24 cellular contexts compared by ENCODE assay signal in the genomic region with DNA sequence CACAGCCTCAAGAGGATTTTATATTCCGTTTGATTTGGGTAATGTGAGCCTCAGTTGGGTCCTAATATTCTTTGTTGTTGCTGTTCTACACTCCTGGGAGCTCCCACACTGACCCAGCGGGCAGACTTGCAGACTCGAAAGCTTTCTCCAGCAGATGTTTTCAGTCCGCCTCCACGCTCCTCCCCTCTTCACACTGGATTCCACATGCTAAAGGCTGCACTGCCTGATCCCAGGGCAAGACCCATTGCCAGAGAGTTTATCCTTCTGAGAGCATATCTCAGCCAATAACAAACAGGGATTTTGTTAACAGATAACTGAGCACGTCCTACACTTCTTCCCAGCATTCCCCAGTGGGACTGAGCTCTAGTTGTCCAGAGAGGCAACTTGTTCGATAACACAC. TPM values are rescaled to one million over a fixed set of nuclear protein-coding genes. Genes with fewer than 3 reads are reported as not detected.
DNase-seq lines count a peak whose midpoint lies in the region; ATAC-seq and TF ChIP-seq lines count a peak whose summit lies in the region.
"Had no signal": no experiment of that assay in that cellular context is flagged by ENCODE, and none has a peak within 500 bp of the region (broad histone marks: within the 10 kb centered on the region; RNA-seq: fewer than 3 reads in every experiment).

No MANE protein-coding gene starts in this region.

- H4K20me1 ChIP-seq in mammary epithelial cell (ENCODE audit: insufficient read depth, low read length) = no peaks in the 10 kb centered on the region

- H3K9ac ChIP-seq in mammary epithelial cell (ENCODE audit: insufficient read depth, low read length) = no peak overlapping the region

- no peaks in the 10 kb centered on the region for H3K27me3 ChIP-seq in mammary epithelial cell (ENCODE audit: insufficient read depth, low read length)
- H3K27me3 ChIP-seq: pancreas had no signal

- peak; percentile 9 for DNase-seq in NCI-H82 (lab: John Stamatoyannopoulos, UW)
- no peak for DNase-seq in NCI-H82 treated with DMSO at 0.1 percent for 48 hours (lab: John Stamatoyannopoulos, UW; ENCODE audit: unreplicated experiment)
- peak; percentile 16 for DNase-seq in fibroblast of villous mesenchyme (ENCODE audit: low read depth)
- peak; percentile 15 for DNase-seq in mucosa of gallbladder (ENCODE audit: low spot score)
- DNase-seq in GM10248 (ENCODE audit: extremely low spot score) = no peak
- no peak for DNase-seq in mammary epithelial cell
- DNase-seq: activated CD4-positive, alpha-beta T cell treated with anti-CD3 and anti-CD28 coated beads for 36 hours; activated effector memory CD4-positive, alpha-beta T cell treated with Interleukin-2 at 50 U/mL for 16 hours; amygdala; C1 segment of cervical spinal cord; NCI-H1105; pancreas; stimulated activated CD4-positive, alpha-beta T cell treated with anti-CD3 and anti-CD28 coated beads, Interleukin-4, amount 100 ng/mL, for 4 hours; substantia nigra had no signal

- POLR2A ChIA-PET in GM10248 (lab: Yijun Ruan, JAX) = no interaction called here

- H3K4me1 ChIP-seq in mammary epithelial cell (ENCODE audit: insufficient read depth, low read length) = no peaks in the 10 kb centered on the region
- H3K4me1 ChIP-seq: pancreas had no signal

- BruUV-seq in mammary epithelial cell (replicated peaks; lab: Mats Ljungman, UMichigan) = no TSS peak

- no peak for TF ChIP-seq CTCF in fibroblast of villous mesenchyme (IDR thresholded peaks at IDR 0.05; ENCODE audit: insufficient read depth, low read depth, low read length)
- TF ChIP-seq CTCF in GM10248 (IDR thresholded peaks at IDR 0.05; ENCODE audit: control extremely low read depth, extremely low read depth, low read depth, missing control alignments) = no peak
- TF ChIP-seq CTCF in mammary epithelial cell (conservative IDR thresholded peaks at IDR 0.05 in 1 of 2, IDR thresholded peaks at IDR 0.05 in 1 of 2; ENCODE audit: extremely low read depth in 1 of 2, insufficient read depth in 1 of 2, low read depth in 1 of 2, low read length in 2 of 2) = no peak

- no peaks in the 10 kb centered on the region for H3K9me3 ChIP-seq in mammary epithelial cell (replicated peaks; ENCODE audit: insufficient read depth, low read length)
- H3K9me3 ChIP-seq: pancreas had no signal

- intact Hi-C loops in mammary epithelial cell (cut with micrococcal nuclease) = no loop called here

- in situ Hi-C loops in mammary epithelial cell (cut with MboI; ENCODE audit: low sequenced_read_pairs in 2 of 2) = no loop called here

- no peaks in the 10 kb centered on the region for H3K79me2 ChIP-seq in mammary epithelial cell (ENCODE audit: insufficient read depth, low read length)

- H3K36me3 ChIP-seq in mammary epithelial cell (ENCODE audit: insufficient read depth, low read length) = no peaks in the 10 kb centered on the region
- H3K36me3 ChIP-seq: pancreas had no signal

- CTCF ChIA-PET in GM10248 (lab: Yijun Ruan, JAX) = no interaction called here
- CTCF ChIA-PET in mammary epithelial cell (lab: Charles Lee; ENCODE audit: low non-redundant PET) = no interaction called here

- H3K4me3 ChIP-seq in fibroblast of villous mesenchyme (ENCODE audit: low read depth, low read length) (no peak overlapping the region), mammary epithelial cell (replicated peaks in 1 of 3; ENCODE audit: insufficient read depth in 1 of 3, low read depth in 2 of 3, low read length in 3 of 3) (no peak overlapping the region)
- H3K4me3 ChIP-seq: GM12878, pancreas, skin epidermis had no signal

- dilution Hi-C loops in mammary epithelial cell (cut with HindIII; ENCODE audit: low sequenced_read_pairs) = loop anchor here (5.0 kb wide), 1 partner anchor 42 kb away; no protein-coding TSS in a partner anchor

- WGBS in mammary epithelial cell (ENCODE audit: low coverage, missing lambda C conversion rate) = 59% methylated on average over 6 of the region's 7 CpGs

- no peak for ATAC-seq in HG02852 (IDR thresholded peaks at IDR 0.05; ENCODE audit: unreplicated experiment)
- no peak for ATAC-seq in GM21528 (IDR thresholded peaks at IDR 0.05; ENCODE audit: low FRiP score, unreplicated experiment)
- ATAC-seq: activated CD4-positive, alpha-beta T cell treated with anti-CD3 and anti-CD28 coated beads for 36 hours; GM12878; Panc1; SK-N-SH treated with all-trans-retinoic acid at 6 μM for 48 hours had no signal

- no peak overlapping the region for H2AFZ ChIP-seq in mammary epithelial cell (ENCODE audit: low read depth, low read length)

- H3K27ac ChIP-seq in mammary epithelial cell (ENCODE audit: insufficient read depth, low read depth, low read length) = no peak overlapping the region
- H3K27ac ChIP-seq: pancreas, skin epidermis had no signal

- H3K4me2 ChIP-seq in mammary epithelial cell (ENCODE audit: insufficient read depth, low read depth, low read length) = no peak overlapping the region

RNA-seq across cellular contexts. Expression of a gene that starts 8.0 kb away (rescaled TPM):
- total RNA-seq in fibroblast of villous mesenchyme (under 0.01 TPM in 1 of 2 replicates, not detected in the other), mucosa of gallbladder (0.12 TPM), mammary epithelial cell (not detected)
- polyA plus RNA-seq in mammary epithelial cell = not detected
- not detected for polyA minus RNA-seq in mammary epithelial cell
- total RNA-seq: A172; activated CD4-positive, alpha-beta T cell treated with anti-CD3 and anti-CD28 coated beads for 36 hours; G401; GM12878; HT-29; LHCN-M2 had no signal

Comparison
In these comparisons a context has a peak if more than half of its experiments do, and no peak if none do; other contexts are left out.
1. DNase-seq: peak in NCI-H82 (single experiment), fibroblast of villous mesenchyme (single experiment) and mucosa of gallbladder (single experiment); none in NCI-H82 treated with DMSO at 0.1 percent for 48 hours (single experiment), GM10248 (single experiment) and mammary epithelial cell (single experiment).